ENCODE assay signal across 1 cellular context in genomic region chr11:70122490-70123198, GRCh38.
TF ChIP-seq lines count a peak whose summit lies in the region.

No MANE protein-coding gene starts in this region.

TF ChIP-seq in HCT116, 20 proteins besides CTCF, POLR2A, EP300 and RAD21 (continued from another document):
- TF ChIP-seq FOSL1 (IDR thresholded peaks at IDR 0.05; ENCODE audit: low read depth) (no peak), SP1 (IDR thresholded peaks at IDR 0.05; ENCODE audit: low read depth) (no peak), YY1 (IDR thresholded peaks at IDR 0.05; ENCODE audit: extremely low read depth, insufficient replicate concordance, low read depth, low read length) (no peak), POLR2AphosphoS5 (IDR thresholded peaks at IDR 0.05; ENCODE audit: low read depth, low read length) (no peak), EGR1 (IDR thresholded peaks at IDR 0.05; ENCODE audit: low read depth) (no peak), SRF (IDR thresholded peaks at IDR 0.05; ENCODE audit: low read depth) (no peak), ZNF274 (IDR thresholded peaks at IDR 0.05; ENCODE audit: low read depth, low read length) (no peak)
- TF ChIP-seq, protein P1, sequence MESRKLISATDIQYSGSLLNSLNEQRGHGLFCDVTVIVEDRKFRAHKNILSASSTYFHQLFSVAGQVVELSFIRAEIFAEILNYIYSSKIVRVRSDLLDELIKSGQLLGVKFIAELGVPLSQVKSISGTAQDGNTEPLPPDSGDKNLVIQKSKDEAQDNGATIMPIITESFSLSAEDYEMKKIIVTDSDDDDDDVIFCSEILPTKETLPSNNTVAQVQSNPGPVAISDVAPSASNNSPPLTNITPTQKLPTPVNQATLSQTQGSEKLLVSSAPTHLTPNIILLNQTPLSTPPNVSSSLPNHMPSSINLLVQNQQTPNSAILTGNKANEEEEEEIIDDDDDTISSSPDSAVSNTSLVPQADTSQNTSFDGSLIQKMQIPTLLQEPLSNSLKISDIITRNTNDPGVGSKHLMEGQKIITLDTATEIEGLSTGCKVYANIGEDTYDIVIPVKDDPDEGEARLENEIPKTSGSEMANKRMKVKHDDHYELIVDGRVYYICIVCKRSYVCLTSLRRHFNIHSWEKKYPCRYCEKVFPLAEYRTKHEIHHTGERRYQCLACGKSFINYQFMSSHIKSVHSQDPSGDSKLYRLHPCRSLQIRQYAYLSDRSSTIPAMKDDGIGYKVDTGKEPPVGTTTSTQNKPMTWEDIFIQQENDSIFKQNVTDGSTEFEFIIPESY (IDR thresholded peaks at IDR 0.05; ENCODE audit: extremely low read depth, insufficient replicate concordance, low read length) = no peak
